20 cellular contexts compared by ENCODE assay signal in the genomic region with DNA sequence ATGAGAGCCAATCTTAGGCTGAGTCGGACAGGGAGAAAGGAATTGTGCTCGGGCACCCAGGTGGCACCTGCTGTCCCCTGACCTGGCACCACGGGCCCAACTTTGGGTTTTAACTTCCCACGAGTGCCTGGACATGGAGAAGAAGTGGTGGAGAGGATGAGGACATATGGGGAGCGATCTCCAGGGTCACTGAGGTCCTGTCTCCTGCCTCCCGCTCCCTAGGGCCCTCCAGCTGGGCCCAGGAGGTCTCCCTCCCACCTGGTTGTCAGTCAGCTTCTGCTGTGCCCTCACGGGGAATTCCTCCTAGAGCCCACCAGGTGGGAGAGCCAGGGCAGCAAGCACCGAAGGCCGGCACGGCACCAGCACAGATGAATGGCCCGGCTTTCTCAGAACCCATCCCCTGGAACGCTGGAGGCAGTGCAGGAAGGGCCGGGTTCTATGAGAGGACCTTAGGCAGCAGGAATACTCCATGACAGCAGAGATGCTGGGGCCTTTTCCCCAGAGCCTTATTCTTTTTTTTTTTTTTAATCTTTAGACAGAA.
DNase-seq lines count a peak whose midpoint lies in the region; TF ChIP-seq lines count a peak whose summit lies in the region.
"Had no signal": no experiment of that assay in that cellular context is flagged by ENCODE, and none has a peak within 500 bp of the region (broad histone marks: within the 10 kb centered on the region; RNA-seq: fewer than 3 reads in every experiment).

No MANE protein-coding gene starts in this region.

- no peaks in the 10 kb centered on the region for H3K9me3 Mint-ChIP-seq in activated CD4-positive, alpha-beta T cell treated with anti-CD3 and anti-CD28 coated beads, Interleukin-2, amount 10 ng/mL, durations not matched to agents 24 days and 14 days
- H3K9me3 Mint-ChIP-seq: HFFc6 had no signal

- H3K36me3 ChIP-seq in esophagus muscularis mucosa: no peaks in the 10 kb centered on the region
- H3K36me3 ChIP-seq: BE2C had no signal

- H3K9me3 ChIP-seq in esophagus muscularis mucosa: peaks cover 0 to 4% (median 0%) of the 10 kb centered on the region in 4 donors
- H3K9me3 ChIP-seq: BE2C had no signal

- H3K4me1 ChIP-seq in esophagus muscularis mucosa: no peaks in the 10 kb centered on the region
- H3K4me1 ChIP-seq: BE2C had no signal

- peak; percentile 34 for DNase-seq in activated CD4-positive, alpha-beta T cell treated with anti-CD3 and anti-CD28 coated beads, Interleukin-2, amount 10 ng/mL, durations not matched to agents 24 days and 14 days
- no peak for DNase-seq in activated CD4-positive, alpha-beta T cell treated with anti-CD3 and anti-CD28 coated beads, Interleukin-2, amount 50 U/mL, for 48 hours
- DNase-seq in esophagus muscularis mucosa (ENCODE audit: extremely low spot score) (peak; percentile 75), posterior vena cava (ENCODE audit: low spot score) (peak; percentile 51), Ammon's horn (ENCODE audit: low spot score) (no peak), GDM1 (lab: John Stamatoyannopoulos, UW) (no peak), SW480 (ENCODE audit: low spot score) (no peak), NCI-H510A treated with DMSO at 0.1 percent for 48 hours (lab: John Stamatoyannopoulos, UW) (no peak)
- DNase-seq: BE2C; C1 segment of cervical spinal cord; CD4-positive, CD25-positive, alpha-beta regulatory T cell; CD8-positive, alpha-beta memory T cell; COR-L47; DMS 273 treated with DMSO at 0.1 percent for 48 hours; DMS53; DND-41; GOT3; H7; HFFc6 had no signal

- TF ChIP-seq CTCF in esophagus muscularis mucosa (IDR thresholded peaks at IDR 0.05): no peak

- intact Hi-C loops in activated CD4-positive, alpha-beta T cell treated with anti-CD3 and anti-CD28 coated beads, Interleukin-2, amount 10 ng/mL, durations not matched to agents 24 days and 14 days (cut with micrococcal nuclease): no loop called here
- intact Hi-C loops in esophagus muscularis mucosa (cut with DNase I) (loop anchor here (10.0 kb wide), 1 partner anchor 424 kb away; no protein-coding TSS in a partner anchor), posterior vena cava (cut with DNase I) (loop anchor here in 1 of 2 donors (10.0 kb wide), 1 partner anchor 496 kb away; no protein-coding TSS in a partner anchor)

- H3K27me3 Mint-ChIP-seq in activated CD4-positive, alpha-beta T cell treated with anti-CD3 and anti-CD28 coated beads, Interleukin-2, amount 10 ng/mL, durations not matched to agents 24 days and 14 days: no peaks in the 10 kb centered on the region

- no peak overlapping the region for H3K27ac Mint-ChIP-seq in activated CD4-positive, alpha-beta T cell treated with anti-CD3 and anti-CD28 coated beads, Interleukin-2, amount 10 ng/mL, durations not matched to agents 24 days and 14 days
- H3K27ac Mint-ChIP-seq: CD4-positive, CD25-positive, alpha-beta regulatory T cell; HFFc6 had no signal

- no peak overlapping the region for H3K27ac ChIP-seq in esophagus muscularis mucosa (replicated peaks in 1 of 4)
- H3K27ac ChIP-seq: 22Rv1 had no signal

- WGBS in esophagus muscularis mucosa: 88% methylated on average over 13 of the region's 13 CpGs

- H3K4me3 Mint-ChIP-seq in activated CD4-positive, alpha-beta T cell treated with anti-CD3 and anti-CD28 coated beads, Interleukin-2, amount 10 ng/mL, durations not matched to agents 24 days and 14 days: no peak overlapping the region
- H3K4me3 Mint-ChIP-seq: CD4-positive, CD25-positive, alpha-beta regulatory T cell; CD8-positive, alpha-beta memory T cell; HFFc6 had no signal

- no peak for TF ChIP-seq EP300 in esophagus muscularis mucosa (IDR thresholded peaks at IDR 0.05)

- no peaks in the 10 kb centered on the region for H3K4me1 Mint-ChIP-seq in activated CD4-positive, alpha-beta T cell treated with anti-CD3 and anti-CD28 coated beads, Interleukin-2, amount 10 ng/mL, durations not matched to agents 24 days and 14 days
- H3K4me1 Mint-ChIP-seq: CD4-positive, CD25-positive, alpha-beta regulatory T cell; CD8-positive, alpha-beta memory T cell had no signal

- no peak for TF ChIP-seq POLR2A in esophagus muscularis mucosa (IDR thresholded peaks at IDR 0.05; ENCODE audit: low read depth)

- H3K36me3 Mint-ChIP-seq in activated CD4-positive, alpha-beta T cell treated with anti-CD3 and anti-CD28 coated beads, Interleukin-2, amount 10 ng/mL, durations not matched to agents 24 days and 14 days (ENCODE audit: low read depth): no peaks in the 10 kb centered on the region
- H3K36me3 Mint-ChIP-seq: CD4-positive, CD25-positive, alpha-beta regulatory T cell; CD8-positive, alpha-beta memory T cell had no signal

- H3K4me3 ChIP-seq in esophagus muscularis mucosa: no peak overlapping the region

- H3K27me3 ChIP-seq in esophagus muscularis mucosa: peaks cover 0 to 7% (median 0%) of the 10 kb centered on the region in 4 donors
- H3K27me3 ChIP-seq: BE2C had no signal

Comparison
In these comparisons a context has a peak if more than half of its experiments do, and no peak if none do; other contexts are left out.
1. DNase-seq: peak in activated CD4-positive, alpha-beta T cell treated with anti-CD3 and anti-CD28 coated beads, Interleukin-2, amount 10 ng/mL, durations not matched to agents 24 days and 14 days (single experiment), esophagus muscularis mucosa (single experiment) and posterior vena cava (single experiment); none in activated CD4-positive, alpha-beta T cell treated with anti-CD3 and anti-CD28 coated beads, Interleukin-2, amount 50 U/mL, for 48 hours (0 of 2), Ammon's horn (single experiment), GDM1 (single experiment), SW480 (single experiment) and NCI-H510A treated with DMSO at 0.1 percent for 48 hours (single experiment).